ENCODE assay signal across 23 cellular contexts in genomic region chr10:121519411-121519810, GRCh38.
"Had no signal": no experiment of that assay in that cellular context is flagged by ENCODE, and none has a peak within 500 bp of the region (broad histone marks: within the 10 kb centered on the region; RNA-seq: fewer than 3 reads in every experiment).

No MANE protein-coding gene starts in this region.

- H3K4me3 ChIP-seq: adrenal gland, gastrocnemius medialis, hepatocyte, neural progenitor cell, right lobe of liver, upper lobe of left lung had no signal

- H3K9me3 ChIP-seq: adrenal gland, gastrocnemius medialis, right lobe of liver, upper lobe of left lung had no signal

- H3K4me3 Mint-ChIP-seq: activated naive CD4-positive, alpha-beta T cell treated with anti-CD3 and anti-CD28 coated beads for 36 hours; activated naive CD8-positive, alpha-beta T cell treated with anti-CD3 and anti-CD28 coated beads for 36 hours; dendritic cell treated with granulocyte-macrophage colony-stimulating factor and Interleukin-4, amounts not matched to agents 40 ng/mL and 50 ng/mL, for 4 days; naive thymus-derived CD4-positive, alpha-beta T cell; neural progenitor cell had no signal

- ATAC-seq: gastrocnemius medialis; left colon; naive thymus-derived CD4-positive, alpha-beta T cell; right lobe of liver had no signal

- H3K27me3 Mint-ChIP-seq: activated naive CD8-positive, alpha-beta T cell treated with anti-CD3 and anti-CD28 coated beads for 36 hours; dendritic cell treated with granulocyte-macrophage colony-stimulating factor and Interleukin-4, amounts not matched to agents 40 ng/mL and 50 ng/mL, for 4 days had no signal

- DNase-seq: activated CD4-positive, alpha-beta T cell treated with anti-CD3 and anti-CD28 coated beads for 4 hours; activated CD4-positive, alpha-beta T cell treated with anti-CD3 and anti-CD28 coated beads, Interleukin-2, amount 50 U/mL, for 4 hours; activated effector memory CD4-positive, alpha-beta T cell treated with Interleukin-2 at 50 U/mL for 16 hours; activated naive CD4-positive, alpha-beta T cell treated with anti-CD3 and anti-CD28 coated beads for 36 hours; activated naive CD8-positive, alpha-beta T cell treated with anti-CD3 and anti-CD28 coated beads for 36 hours; activated T-cell treated with anti-CD3 and anti-CD28 coated beads for 4 hours; adrenal gland; central memory CD4-positive, alpha-beta T cell; effector CD4-positive, alpha-beta T cell; gastrocnemius medialis; left colon; mammary epithelial cell; naive thymus-derived CD4-positive, alpha-beta T cell; occipital lobe; right lobe of liver; stimulated activated CD4-positive, alpha-beta T cell treated with anti-CD3 and anti-CD28 coated beads, Interleukin-2, amount 100 ng/mL, for 48 hours; stimulated activated naive CD4-positive, alpha-beta T cell treated with Interleukin-2 at 50 U/mL for 16 hours; T-helper 1 cell had no signal

- H3K4me1 ChIP-seq: gastrocnemius medialis, right lobe of liver had no signal

- FAIRE-seq: keratinocyte had no signal

- H3K36me3 ChIP-seq: adrenal gland, gastrocnemius medialis, right lobe of liver, upper lobe of left lung had no signal

- H3K9me3 Mint-ChIP-seq: activated naive CD4-positive, alpha-beta T cell treated with anti-CD3 and anti-CD28 coated beads for 36 hours; activated naive CD8-positive, alpha-beta T cell treated with anti-CD3 and anti-CD28 coated beads for 36 hours; neural progenitor cell had no signal

- H3K36me3 Mint-ChIP-seq: activated naive CD8-positive, alpha-beta T cell treated with anti-CD3 and anti-CD28 coated beads for 36 hours; naive thymus-derived CD4-positive, alpha-beta T cell had no signal

- H3K27ac Mint-ChIP-seq: activated naive CD4-positive, alpha-beta T cell treated with anti-CD3 and anti-CD28 coated beads for 36 hours; activated naive CD8-positive, alpha-beta T cell treated with anti-CD3 and anti-CD28 coated beads for 36 hours; dendritic cell treated with granulocyte-macrophage colony-stimulating factor and Interleukin-4, amounts not matched to agents 40 ng/mL and 50 ng/mL, for 4 days; naive thymus-derived CD4-positive, alpha-beta T cell; neural progenitor cell had no signal

- H3K27me3 ChIP-seq: adrenal gland, gastrocnemius medialis, hepatocyte, neural progenitor cell, right lobe of liver, upper lobe of left lung had no signal

- H3K27ac ChIP-seq: gastrocnemius medialis, hepatocyte, right lobe of liver, upper lobe of left lung had no signal

- H3K9ac ChIP-seq: neural progenitor cell had no signal
